In the genomic region with DNA sequence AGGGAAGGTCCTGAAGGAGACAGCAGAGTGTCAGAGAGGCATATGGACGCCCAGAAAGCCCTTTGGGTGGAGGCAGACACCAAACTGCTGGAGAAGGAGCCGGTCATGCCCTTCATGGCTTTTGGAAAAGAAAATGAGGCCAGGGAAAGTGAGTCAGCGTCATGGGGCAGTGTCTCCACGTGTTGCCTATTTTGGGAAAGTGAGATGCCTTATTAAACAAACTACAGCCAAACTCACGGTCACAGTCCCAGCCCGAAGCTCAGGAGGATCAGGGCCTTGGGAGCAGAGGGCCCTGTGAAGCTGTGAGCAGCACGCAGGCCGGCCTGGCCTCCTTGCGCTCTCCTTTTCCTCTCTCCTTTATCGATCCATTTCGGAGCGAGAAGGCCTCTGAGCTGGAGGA, we compare ENCODE assay signal across 13 cellular contexts. TPM values are rescaled to one million over a fixed set of nuclear protein-coding genes. Genes with fewer than 3 reads are reported as not detected.
A peak's percentile ranks its signal among the peaks of the same experiment; 100 is the strongest.
DNase-seq lines count a peak whose midpoint lies in the region; ATAC-seq and TF ChIP-seq lines count a peak whose summit lies in the region.
"Had no signal": no experiment of that assay in that cellular context is flagged by ENCODE, and none has a peak within 500 bp of the region (broad histone marks: within the 10 kb centered on the region; RNA-seq: fewer than 3 reads in every experiment).

No MANE protein-coding gene starts in this region.

- H3K4me1 ChIP-seq in muscle layer of duodenum (ENCODE audit: control insufficient read depth in 1 of 2, insufficient read depth in 2 of 2, low read length in 2 of 2) (peaks cover 5 to 24% of the 10 kb centered on the region in 2 donors), thoracic aorta (ENCODE audit: control insufficient read depth in 1 of 2, low read depth in 2 of 2) (peaks cover 54 to 80% of the 10 kb centered on the region in 2 donors), uterus (peaks cover 0 to 6% of the 10 kb centered on the region in 2 donors)

- H3K27me3 ChIP-seq in muscle layer of duodenum (ENCODE audit: low read depth, low read length) = no peaks in the 10 kb centered on the region
- H3K27me3 ChIP-seq in thoracic aorta (replicated peaks; ENCODE audit: insufficient read depth) = no peaks in the 10 kb centered on the region
- H3K27me3 ChIP-seq in uterus = no peaks in the 10 kb centered on the region

- ATAC-seq in thoracic aorta (ENCODE audit: insufficient number of reproducible peaks, low FRiP score, low read depth) (peak; percentile 32), GM21423 (IDR thresholded peaks at IDR 0.05; ENCODE audit: unreplicated experiment) (no peak), HG03378 (IDR thresholded peaks at IDR 0.05; ENCODE audit: unreplicated experiment) (no peak)
- ATAC-seq: T-cell had no signal

- H3K36me3 ChIP-seq in muscle layer of duodenum (ENCODE audit: control insufficient read depth in 1 of 2, insufficient read depth in 2 of 2, low read length in 2 of 2) (no peaks in the 10 kb centered on the region), thoracic aorta (no peaks in the 10 kb centered on the region), uterus (no peaks in the 10 kb centered on the region)

- no peak for TF ChIP-seq CTCF in fibroblast of the aortic adventitia (IDR thresholded peaks at IDR 0.05; ENCODE audit: insufficient read depth, low read length)
- TF ChIP-seq CTCF in thoracic aorta (IDR thresholded peaks at IDR 0.05) = no peak
- no peak for TF ChIP-seq CTCF in uterus (IDR thresholded peaks at IDR 0.05)

- intact Hi-C loops in uterus (cut with DNase I; ENCODE audit: low total_unique reads) = no loop called here

- H3K4me3 ChIP-seq in fibroblast of the aortic adventitia (ENCODE audit: low read depth, low read length) = no peak overlapping the region
- no peak overlapping the region for H3K4me3 ChIP-seq in muscle layer of duodenum (ENCODE audit: low read depth in 1 of 2, low read length in 2 of 2)
- no peak overlapping the region for H3K4me3 ChIP-seq in thoracic aorta
- no peak overlapping the region for H3K4me3 ChIP-seq in uterus

- peak; percentile 20 for DNase-seq in RPMI7951 (ENCODE audit: low read depth)
- DNase-seq in fibroblast of the aortic adventitia (ENCODE audit: low read depth) = peak; percentile 26
- peak; percentile 56 for DNase-seq in thoracic aorta (ENCODE audit: low spot score)
- no peak for DNase-seq in uterus
- no peak for DNase-seq in cerebellar nuclear complex (lab: John Stamatoyannopoulos, UW)
- DNase-seq: immature natural killer cell; NCI-H446 treated with DMSO at 0.1 percent for 48 hours; nephron progenitor cell; stimulated activated naive CD4-positive, alpha-beta T cell treated with Interleukin-2 at 50 U/mL for 16 hours; T-cell had no signal

- H3K9me3 ChIP-seq in muscle layer of duodenum (ENCODE audit: control insufficient read depth in 1 of 2, low read length in 2 of 2) (no peaks in the 10 kb centered on the region), thoracic aorta (no peaks in the 10 kb centered on the region), uterus (no peaks in the 10 kb centered on the region)

- H3K27ac ChIP-seq in muscle layer of duodenum (ENCODE audit: low read length) = peak overlapping the region; percentile 67
- peak overlapping the region; percentile 85 to 87 for H3K27ac ChIP-seq in thoracic aorta
- H3K27ac ChIP-seq in uterus = no peak overlapping the region

- no peak for TF ChIP-seq POLR2A in uterus (IDR thresholded peaks at IDR 0.05)

RNA-seq across cellular contexts. Expression of gene RGS3, which starts 25.0 kb away (rescaled TPM):
- 168 and 200 TPM in 2 replicates for total RNA-seq in RPMI7951 (2014; rRNA removed; shearing (Covaris generic))
- total RNA-seq in fibroblast of the aortic adventitia (ENCODE audit: low replicate concordance) = 22.2 and 48.9 TPM in 2 replicates
- 100 to 1,000 TPM; 170 to 202 TPM for total RNA-seq in thoracic aorta
- 10 to 100 TPM; 16.2 to 75.6 (median 54.9) TPM for total RNA-seq in uterus

Comparison
In these comparisons a context has a peak if more than half of its experiments do, and no peak if none do; other contexts are left out.
1. DNase-seq: peak in RPMI7951 (single experiment), fibroblast of the aortic adventitia (single experiment) and thoracic aorta (single experiment); none in uterus (0 of 2) and cerebellar nuclear complex (0 of 2).
2. H3K27ac ChIP-seq: peak in muscle layer of duodenum (single experiment) and thoracic aorta (2 of 2); none in uterus (0 of 2).